1 cellular context compared by ENCODE assay signal in the genomic region with DNA sequence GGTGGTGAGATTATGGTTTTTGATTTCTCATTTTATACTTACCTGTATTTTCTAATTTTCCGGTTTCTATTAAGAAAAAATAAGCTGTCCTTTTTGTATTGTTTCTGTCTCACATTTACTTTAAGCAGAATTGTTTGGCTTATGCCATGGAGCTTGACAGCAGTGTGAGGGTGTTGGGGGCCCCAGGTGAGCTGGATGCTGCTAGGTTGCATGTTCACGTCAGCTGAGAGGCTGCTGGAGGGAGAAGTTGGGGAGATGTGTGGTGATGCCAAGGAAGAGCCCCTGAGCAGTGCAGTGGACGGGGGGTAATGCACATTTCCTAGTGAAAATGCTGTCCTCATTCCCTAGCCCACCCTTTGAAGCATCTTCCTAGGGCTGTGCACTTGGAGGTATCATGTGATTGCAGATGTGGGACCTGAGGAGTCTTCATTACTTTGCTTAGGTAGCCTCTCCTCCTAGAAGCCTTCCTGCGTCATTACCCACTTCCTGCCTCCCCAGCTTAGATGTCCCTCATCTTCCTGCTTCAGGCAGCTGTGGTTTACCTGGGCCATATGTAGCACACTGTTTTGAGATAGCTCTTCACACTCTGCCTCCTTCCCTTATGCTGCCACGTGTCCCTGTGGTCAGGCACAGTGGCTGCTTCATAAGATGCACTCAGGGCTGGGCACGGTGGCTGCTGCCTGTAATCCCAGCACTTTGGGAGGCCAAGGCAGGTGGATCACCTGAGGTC.
A peak's percentile ranks its signal among the peaks of the same experiment; 100 is the strongest.
TF ChIP-seq lines count a peak whose summit lies in the region.

No MANE protein-coding gene starts in this region.

TF ChIP-seq in GM12878, 131 proteins besides CTCF, POLR2A, EP300 and RAD21 (continued from another document):
- TF ChIP-seq GABPA (IDR thresholded peaks at IDR 0.05; ENCODE audit: low read depth) (peak; percentile 89), MXI1 (IDR thresholded peaks at IDR 0.05; ENCODE audit: low read depth, low read length) (no peak), KAT2A (conservative IDR thresholded peaks at IDR 0.05; ENCODE audit: control insufficient read depth, low read depth, low read length) (no peak)
- TF ChIP-seq, protein P1, sequence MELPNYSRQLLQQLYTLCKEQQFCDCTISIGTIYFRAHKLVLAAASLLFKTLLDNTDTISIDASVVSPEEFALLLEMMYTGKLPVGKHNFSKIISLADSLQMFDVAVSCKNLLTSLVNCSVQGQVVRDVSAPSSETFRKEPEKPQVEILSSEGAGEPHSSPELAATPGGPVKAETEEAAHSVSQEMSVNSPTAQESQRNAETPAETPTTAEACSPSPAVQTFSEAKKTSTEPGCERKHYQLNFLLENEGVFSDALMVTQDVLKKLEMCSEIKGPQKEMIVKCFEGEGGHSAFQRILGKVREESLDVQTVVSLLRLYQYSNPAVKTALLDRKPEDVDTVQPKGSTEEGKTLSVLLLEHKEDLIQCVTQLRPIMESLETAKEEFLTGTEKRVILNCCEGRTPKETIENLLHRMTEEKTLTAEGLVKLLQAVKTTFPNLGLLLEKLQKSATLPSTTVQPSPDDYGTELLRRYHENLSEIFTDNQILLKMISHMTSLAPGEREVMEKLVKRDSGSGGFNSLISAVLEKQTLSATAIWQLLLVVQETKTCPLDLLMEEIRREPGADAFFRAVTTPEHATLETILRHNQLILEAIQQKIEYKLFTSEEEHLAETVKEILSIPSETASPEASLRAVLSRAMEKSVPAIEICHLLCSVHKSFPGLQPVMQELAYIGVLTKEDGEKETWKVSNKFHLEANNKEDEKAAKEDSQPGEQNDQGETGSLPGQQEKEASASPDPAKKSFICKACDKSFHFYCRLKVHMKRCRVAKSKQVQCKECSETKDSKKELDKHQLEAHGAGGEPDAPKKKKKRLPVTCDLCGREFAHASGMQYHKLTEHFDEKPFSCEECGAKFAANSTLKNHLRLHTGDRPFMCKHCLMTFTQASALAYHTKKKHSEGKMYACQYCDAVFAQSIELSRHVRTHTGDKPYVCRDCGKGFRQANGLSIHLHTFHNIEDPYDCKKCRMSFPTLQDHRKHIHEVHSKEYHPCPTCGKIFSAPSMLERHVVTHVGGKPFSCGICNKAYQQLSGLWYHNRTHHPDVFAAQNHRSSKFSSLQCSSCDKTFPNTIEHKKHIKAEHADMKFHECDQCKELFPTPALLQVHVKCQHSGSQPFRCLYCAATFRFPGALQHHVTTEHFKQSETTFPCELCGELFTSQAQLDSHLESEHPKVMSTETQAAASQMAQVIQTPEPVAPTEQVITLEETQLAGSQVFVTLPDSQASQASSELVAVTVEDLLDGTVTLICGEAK (IDR thresholded peaks at IDR 0.05; ENCODE audit: borderline replicate concordance) = peak; percentile 79
